In genomic region chr10:62626817-62627216, GRCh38 we compare ENCODE assay signal across 13 cellular contexts.
DNase-seq lines count a peak whose midpoint lies in the region; ATAC-seq, FAIRE-seq and TF ChIP-seq lines count a peak whose summit lies in the region.
"Had no signal": no experiment of that assay in that cellular context is flagged by ENCODE, and none has a peak within 500 bp of the region (broad histone marks: within the 10 kb centered on the region; RNA-seq: fewer than 3 reads in every experiment).

No MANE protein-coding gene starts in this region.

- POLR2A ChIA-PET in H1 (lab: Charles Lee; ENCODE audit: partially characterized antibody) = no interaction called here

- H3K27me3 Mint-ChIP-seq in activated T-cell treated with anti-CD3 and anti-CD28 coated beads, Interleukin-2, amount 50 U/mL, for 72 hours (ENCODE audit: low read depth) = peaks cover 5% of the 10 kb centered on the region
- H3K27me3 Mint-ChIP-seq in natural killer cell treated with Interleukin-12 subunit alpha and Interleukin-12 subunit beta and Interleukin-15 and Interleukin-18, amount 100 ng/mL, for 72 hours = no peaks in the 10 kb centered on the region

- no peak overlapping the region for H3K23ac ChIP-seq in H1 (ENCODE audit: insufficient read length)

- peak overlapping the region in 1 of 2 donors; percentile 40 for H3K4me3 Mint-ChIP-seq in activated T-cell treated with anti-CD3 and anti-CD28 coated beads, Interleukin-2, amount 50 U/mL, for 72 hours
- H3K4me3 Mint-ChIP-seq in natural killer cell treated with Interleukin-12 subunit alpha and Interleukin-12 subunit beta and Interleukin-15 and Interleukin-18, amount 100 ng/mL, for 72 hours = no peak overlapping the region
- H3K4me3 Mint-ChIP-seq: mesothelial cell of epicardium had no signal

- peaks cover 23% of the 10 kb centered on the region for H3K4me1 Mint-ChIP-seq in activated T-cell treated with anti-CD3 and anti-CD28 coated beads, Interleukin-2, amount 50 U/mL, for 72 hours (ENCODE audit: low read depth)
- peaks cover 14 to 15% of the 10 kb centered on the region in 2 donors for H3K4me1 Mint-ChIP-seq in natural killer cell treated with Interleukin-12 subunit alpha and Interleukin-12 subunit beta and Interleukin-15 and Interleukin-18, amount 100 ng/mL, for 72 hours (ENCODE audit: low read depth in 2 of 2)
- H3K4me1 Mint-ChIP-seq: mesothelial cell of epicardium had no signal

- H3K4me3 ChIP-seq in H1 (ENCODE audit: extremely low read depth in 1 of 4, insufficient read depth in 2 of 4, low read depth in 3 of 4, low read length in 4 of 4) (peak overlapping the region in 1 of 4 experiments; percentile 42; a peak in 1 of 8 replicates), skeletal muscle satellite cell (ENCODE audit: low read length) (no peak overlapping the region)

- H3K4me1 ChIP-seq in H1 (replicated peaks in 1 of 4; ENCODE audit: control insufficient read depth in 3 of 4, insufficient read depth in 4 of 4, low read length in 3 of 4) (peaks cover 0 to 18% (median 12%) of the 10 kb centered on the region in 4 experiments; a peak in 4 of 7 replicates), skeletal muscle satellite cell (ENCODE audit: control insufficient read depth, insufficient read depth, low read length) (peaks cover 30% of the 10 kb centered on the region)

- peak; percentile 43 to 50 for ATAC-seq in activated T-cell treated with anti-CD3 and anti-CD28 coated beads, Interleukin-2, amount 50 U/mL, for 72 hours (replicated peaks in 1 of 2)
- no peak for ATAC-seq in GM21447 (IDR thresholded peaks at IDR 0.05; ENCODE audit: unreplicated experiment)
- no peak for ATAC-seq in natural killer cell treated with Interleukin-12 subunit alpha and Interleukin-12 subunit beta and Interleukin-15 and Interleukin-18, amount 100 ng/mL, for 72 hours

- TF ChIP-seq EP300 in H1 (IDR thresholded peaks at IDR 0.05; ENCODE audit: borderline replicate concordance in 1 of 2, low read depth in 2 of 2, low read length in 2 of 2) = no peak

- no peak overlapping the region for H2BK120ac ChIP-seq in H1 (replicated peaks; ENCODE audit: low read depth, low read length)

- peak overlapping the region; percentile 29; the same call in 1 of the 2 replicates for H2AFZ ChIP-seq in H1 (ENCODE audit: low read length)

- H4K8ac ChIP-seq in H1 (ENCODE audit: extremely low read depth, insufficient read depth, low read length) = no peak overlapping the region

- no peaks in the 10 kb centered on the region for H3K79me1 ChIP-seq in H1 (ENCODE audit: low read depth, low read length)

- TF ChIP-seq RAD21 in H1 (IDR thresholded peaks at IDR 0.05 in 1 of 2, conservative IDR thresholded peaks at IDR 0.05 in 1 of 2; ENCODE audit: low read depth in 2 of 2, low read length in 2 of 2) = no peak

- H3K36me3 ChIP-seq in H1 (ENCODE audit: control insufficient read depth in 2 of 4, insufficient read depth in 4 of 4, low read length in 3 of 4) (no peaks in the 10 kb centered on the region), skeletal muscle satellite cell (ENCODE audit: insufficient read depth, low read length) (no peaks in the 10 kb centered on the region)

- TF ChIP-seq CTCF in H1 (IDR thresholded peaks at IDR 0.05; ENCODE audit: control extremely low read depth in 1 of 3, insufficient read depth in 1 of 3, low read depth in 1 of 3, low read length in 3 of 3) = no peak

- H3K9me3 ChIP-seq in H1 (ENCODE audit: insufficient read depth in 2 of 2, low read depth in 1 of 2, low read length in 1 of 2) (no peaks in the 10 kb centered on the region), skeletal muscle satellite cell (replicated peaks; ENCODE audit: low read length) (no peaks in the 10 kb centered on the region)

- no peaks in the 10 kb centered on the region for H3K27me3 ChIP-seq in H1 (replicated peaks in 1 of 4; ENCODE audit: control insufficient read depth in 3 of 4, extremely low read depth in 1 of 4, insufficient read depth in 3 of 4, low read length in 3 of 4)
- no peaks in the 10 kb centered on the region for H3K27me3 ChIP-seq in skeletal muscle satellite cell (ENCODE audit: control insufficient read depth, insufficient read depth, low read length)

- H2BK20ac ChIP-seq in H1 (ENCODE audit: low read length) = no peak overlapping the region

- H3K9ac ChIP-seq in H1 (replicated peaks in 1 of 4; ENCODE audit: extremely low read depth in 1 of 4, low read depth in 3 of 4, low read length in 3 of 4) (no peak overlapping the region), skeletal muscle satellite cell (ENCODE audit: low read depth, low read length) (peak overlapping the region; percentile 10)

- no peak overlapping the region for H3K14ac ChIP-seq in H1 (ENCODE audit: insufficient read length)

- CTCF ChIA-PET in H1 (lab: Charles Lee; ENCODE audit: partially characterized antibody) = interaction anchor here (0.6 to 1.4 kb wide), 4 partner anchors 11 to 437 kb away, joined by 3 to 5 read pairs (median 3); no protein-coding TSS in a partner anchor

- FAIRE-seq in RCC 7860 (lab: Jason Lieb, UNC) (peak; percentile 58), H1 (lab: Jason Lieb, UNC) (no peak)

- peaks cover 0 to 2% of the 10 kb centered on the region in 2 donors for H3K36me3 Mint-ChIP-seq in activated T-cell treated with anti-CD3 and anti-CD28 coated beads, Interleukin-2, amount 50 U/mL, for 72 hours (ENCODE audit: insufficient read depth in 2 of 2)
- H3K36me3 Mint-ChIP-seq in natural killer cell treated with Interleukin-12 subunit alpha and Interleukin-12 subunit beta and Interleukin-15 and Interleukin-18, amount 100 ng/mL, for 72 hours = no peaks in the 10 kb centered on the region
- H3K36me3 Mint-ChIP-seq: mesothelial cell of epicardium had no signal

- no peaks in the 10 kb centered on the region for H4K20me1 ChIP-seq in H1 (replicated peaks in 1 of 2; ENCODE audit: control insufficient read depth in 1 of 2, insufficient read depth in 2 of 2, low read length in 2 of 2)

- no peak overlapping the region for H2BK15ac ChIP-seq in H1 (ENCODE audit: low read length)

- no peak overlapping the region for H4K91ac ChIP-seq in H1 (replicated peaks; ENCODE audit: insufficient read length, low read length)

- H2BK5ac ChIP-seq in H1 (ENCODE audit: low read depth, low read length) = no peak overlapping the region

- H4K5ac ChIP-seq in H1 (ENCODE audit: insufficient read length, low read depth, low read length) = no peak overlapping the region

- no peak overlapping the region for H3K27ac ChIP-seq in H1 (ENCODE audit: low read depth, low read length)

- H3K18ac ChIP-seq in H1 (ENCODE audit: extremely low read depth, low read length) = no peak overlapping the region; the same call in 1 of the 2 replicates

- H3K23me2 ChIP-seq in H1 (ENCODE audit: low read depth, low read length) = no peaks in the 10 kb centered on the region; the same call in 1 of the 2 replicates

- no peak overlapping the region for H2BK12ac ChIP-seq in H1 (ENCODE audit: low read depth, low read length)

- DNase-seq in activated T-cell treated with anti-CD3 and anti-CD28 coated beads, Interleukin-2, amount 50 U/mL, for 72 hours = no peak
- no peak for DNase-seq in activated T-cell treated with anti-CD3 and anti-CD28 coated beads, Interleukin-2, amount 50 U/mL, for 1 hour
- DNase-seq in RCC 7860 (ENCODE audit: low spot score) = peak; percentile 60
- DNase-seq in H1 (ENCODE audit: low read depth in 1 of 2, low spot score in 2 of 2) = no peak
- no peak for DNase-seq in GM19240 (ENCODE audit: insufficient read length, low spot score)
- no peak for DNase-seq in natural killer cell treated with Interleukin-12 subunit alpha and Interleukin-12 subunit beta and Interleukin-15 and Interleukin-18, amount 100 ng/mL, for 72 hours (ENCODE audit: low spot score)
- DNase-seq: DMS79 treated with DMSO at 0.1 percent for 48 hours; NCI-H2171 treated with DMSO at 0.1 percent for 48 hours; stimulated activated CD4-positive, alpha-beta T cell treated with anti-CD3 and anti-CD28 coated beads, Interleukin-2, amount 100 ng/mL, for 24 hours; stimulated activated naive CD4-positive, alpha-beta T cell had no signal

- H3K4me2 ChIP-seq in H1 (ENCODE audit: insufficient read depth in 1 of 2, low read depth in 2 of 2, low read length in 2 of 2) (peak overlapping the region; percentile 62 to 76; a peak in 3 of 4 replicates), skeletal muscle satellite cell (ENCODE audit: low read length) (peak overlapping the region; percentile 31)

- H3K4ac ChIP-seq in H1 (replicated peaks; ENCODE audit: insufficient read length, low read depth, low read length) = no peak overlapping the region

- no peak overlapping the region for H3K27ac Mint-ChIP-seq in activated T-cell treated with anti-CD3 and anti-CD28 coated beads, Interleukin-2, amount 50 U/mL, for 72 hours
- peak overlapping the region in 1 of 2 donors; percentile 28 for H3K27ac Mint-ChIP-seq in natural killer cell treated with Interleukin-12 subunit alpha and Interleukin-12 subunit beta and Interleukin-15 and Interleukin-18, amount 100 ng/mL, for 72 hours
- H3K27ac Mint-ChIP-seq: mesothelial cell of epicardium had no signal

- no peak overlapping the region for H2AK5ac ChIP-seq in H1 (ENCODE audit: low read depth, low read length)

- H3K9me3 Mint-ChIP-seq in activated T-cell treated with anti-CD3 and anti-CD28 coated beads, Interleukin-2, amount 50 U/mL, for 72 hours = peaks cover 0 to 2% of the 10 kb centered on the region in 2 donors
- no peaks in the 10 kb centered on the region for H3K9me3 Mint-ChIP-seq in natural killer cell treated with Interleukin-12 subunit alpha and Interleukin-12 subunit beta and Interleukin-15 and Interleukin-18, amount 100 ng/mL, for 72 hours
- H3K9me3 Mint-ChIP-seq: mesothelial cell of epicardium had no signal

- no peak for TF ChIP-seq POLR2A in H1 (IDR thresholded peaks at IDR 0.05; ENCODE audit: control extremely low read depth in 1 of 2, low read depth in 2 of 2, low read length in 2 of 2)

- H3K79me2 ChIP-seq in H1 (ENCODE audit: control insufficient read depth in 1 of 2, insufficient read depth in 2 of 2, low read length in 2 of 2) = no peaks in the 10 kb centered on the region

- 55% methylated on average over 2 of the region's 2 CpGs; no CpG with 5 or more reads in 1 of the 2 experiments for WGBS in H1 (ENCODE audit: extremely low coverage in 1 of 2, insufficient coverage in 1 of 2, insufficient read length in 1 of 2, insufficient replicate concordance in 2 of 2, low coverage in 1 of 2, low lambda C conversion rate in 2 of 2, missing lambda C conversion rate in 1 of 2), 2 experiments

- H3K56ac ChIP-seq in H1 (replicated peaks; ENCODE audit: insufficient read length, low read depth, low read length) = no peak overlapping the region

TF ChIP-seq in H1, 55 proteins besides CTCF, POLR2A, EP300 and RAD21:
- TF ChIP-seq ASH2L (IDR thresholded peaks at IDR 0.05; ENCODE audit: low read length) (peak; percentile 31), EZH2 (IDR thresholded peaks at IDR 0.05; ENCODE audit: low read depth, low read length, severe bottlenecking) (no peak), FOSL1 (IDR thresholded peaks at IDR 0.05; ENCODE audit: insufficient read depth, low read depth, low read length) (no peak), YY1 (IDR thresholded peaks at IDR 0.05; ENCODE audit: low read depth, low read length) (no peak), CHD2 (IDR thresholded peaks at IDR 0.05; ENCODE audit: low read length) (no peak), POLR2AphosphoS5 (IDR thresholded peaks at IDR 0.05; ENCODE audit: low read depth, low read length) (no peak), NANOG (IDR thresholded peaks at IDR 0.05; ENCODE audit: insufficient read depth, low read depth, low read length, poor library complexity, severe bottlenecking) (no peak)

Comparison
In these comparisons a context has a peak if more than half of its experiments do, and no peak if none do; other contexts are left out.
1. ATAC-seq: peak in activated T-cell treated with anti-CD3 and anti-CD28 coated beads, Interleukin-2, amount 50 U/mL, for 72 hours (2 of 2); none in GM21447 (single experiment) and natural killer cell treated with Interleukin-12 subunit alpha and Interleukin-12 subunit beta and Interleukin-15 and Interleukin-18, amount 100 ng/mL, for 72 hours (0 of 2).